ENCODE assay signal across 8 cellular contexts in genomic region chr19:17346109-17346671, GRCh38. TPM values are rescaled to one million over a fixed set of nuclear protein-coding genes. Genes with fewer than 3 reads are reported as not detected.
DNase-seq lines count a peak whose midpoint lies in the region; ATAC-seq and TF ChIP-seq lines count a peak whose summit lies in the region.

No MANE protein-coding gene starts in this region.

- DNase-seq in Daoy (ENCODE audit: low read depth) (peak; percentile 83), HPDE6-E6E7 (ENCODE audit: extremely low spot score) (peak; percentile 78), RPMI8226 (peak; percentile 75), foreskin melanocyte (peak; percentile 47), osteocyte (ENCODE audit: extremely low spot score, unreplicated experiment) (peak; percentile 93), type B pancreatic cell (ENCODE audit: extremely low spot score, unreplicated experiment) (no peak)
- peak; percentile 68 to 71 for DNase-seq in activated T-helper 1 cell treated with anti-CD3 and anti-CD28 coated beads, Interleukin-2, amount 50 U/mL, for 16 hours (ENCODE audit: low read depth in 1 of 2, low spot score in 1 of 2)

- H3K9me3 Mint-ChIP-seq in osteocyte (ENCODE audit: unreplicated experiment) = no peaks in the 10 kb centered on the region
- H3K9me3 Mint-ChIP-seq in type B pancreatic cell = no peaks in the 10 kb centered on the region

- H3K36me3 Mint-ChIP-seq in osteocyte (ENCODE audit: unreplicated experiment) (peaks cover 1% of the 10 kb centered on the region), type B pancreatic cell (no peaks in the 10 kb centered on the region)

- TF ChIP-seq CTCF in osteocyte (IDR thresholded peaks at IDR 0.05) (peak; percentile 98), type B pancreatic cell (conservative IDR thresholded peaks at IDR 0.05) (peak; percentile 96)

- H3K4me3 Mint-ChIP-seq in osteocyte (ENCODE audit: unreplicated experiment) (no peak overlapping the region), type B pancreatic cell (no peak overlapping the region)

- H3K4me1 Mint-ChIP-seq in osteocyte (ENCODE audit: unreplicated experiment) = peaks cover 40% of the 10 kb centered on the region
- H3K4me1 Mint-ChIP-seq in type B pancreatic cell (ENCODE audit: unreplicated experiment) = peaks cover 6% of the 10 kb centered on the region

- H3K27ac Mint-ChIP-seq in osteocyte (ENCODE audit: unreplicated experiment) (peak overlapping the region; percentile 91), type B pancreatic cell (peak overlapping the region; percentile 73)

- ATAC-seq in GM18517 (IDR thresholded peaks at IDR 0.05; ENCODE audit: unreplicated experiment) = no peak

- H3K27me3 Mint-ChIP-seq in osteocyte (ENCODE audit: unreplicated experiment) (no peaks in the 10 kb centered on the region), type B pancreatic cell (peaks cover 11% of the 10 kb centered on the region)

RNA-seq across cellular contexts. Expression of gene GTPBP3, which starts 8.8 kb away (rescaled TPM):
- 42.5 and 43.1 TPM in 2 replicates for total RNA-seq in Daoy (2014; rRNA removed; shearing (Covaris generic))
- total RNA-seq in osteocyte = 27.2 and 28.9 TPM in 2 replicates
- 40.0 and 48.4 TPM in 2 replicates for total RNA-seq in type B pancreatic cell (ENCODE audit: low replicate concordance)

RNA-seq across cellular contexts. Expression of gene ANO8, which starts 11.5 kb away (rescaled TPM):
- 2.5 TPM in 2 replicates for total RNA-seq in Daoy (2014; rRNA removed; shearing (Covaris generic))
- total RNA-seq in osteocyte = 17.7 and 21.9 TPM in 2 replicates
- 38.4 and 51.3 TPM in 2 replicates for total RNA-seq in type B pancreatic cell (ENCODE audit: low replicate concordance)

RNA-seq across cellular contexts. Expression of gene PLVAP, which starts 31.0 kb away (rescaled TPM):
- not detected in 2 replicates for total RNA-seq in Daoy (2014; rRNA removed; shearing (Covaris generic))
- total RNA-seq in osteocyte (0.26 TPM in 1 of 2 replicates, not detected in the other), type B pancreatic cell (ENCODE audit: low replicate concordance) (0.72 TPM in 1 of 2 replicates, not detected in the other)

RNA-seq across cellular contexts. Expression of gene DDA1, which starts 36.8 kb away (rescaled TPM):
- total RNA-seq in Daoy (2014; rRNA removed; shearing (Covaris generic)) = 50.1 and 63.0 TPM in 2 replicates
- 46.3 and 50.0 TPM in 2 replicates for total RNA-seq in osteocyte
- 38.7 and 46.0 TPM in 2 replicates for total RNA-seq in type B pancreatic cell (ENCODE audit: low replicate concordance)

RNA-seq across cellular contexts. Expression of gene MRPL34, which starts 40.5 kb away (rescaled TPM):
- total RNA-seq in Daoy (2014; rRNA removed; shearing (Covaris generic)) = 68.9 and 94.4 TPM in 2 replicates
- 66.9 and 78.8 TPM in 2 replicates for total RNA-seq in osteocyte
- total RNA-seq in type B pancreatic cell (ENCODE audit: low replicate concordance) = 79.2 and 111 TPM in 2 replicates
